Comparison of ENCODE assay signal across 12 cellular contexts in genomic region chr11:65554842-65555395, GRCh38. TPM values are rescaled to one million over a fixed set of nuclear protein-coding genes. Genes with fewer than 3 reads are reported as not detected.
A peak's percentile ranks its signal among the peaks of the same experiment; 100 is the strongest.
DNase-seq lines count a peak whose midpoint lies in the region; ATAC-seq and TF ChIP-seq lines count a peak whose summit lies in the region.
"Had no signal": no experiment of that assay in that cellular context is flagged by ENCODE, and none has a peak within 500 bp of the region (broad histone marks: within the 10 kb centered on the region; RNA-seq: fewer than 3 reads in every experiment).

No MANE protein-coding gene starts in this region.

- TF ChIP-seq POLR2A in sigmoid colon (IDR thresholded peaks at IDR 0.05): no peak

- CTCF ChIA-PET in CD8-positive, alpha-beta memory T cell (lab: Charles Lee): interaction anchor here (0.9 to 1.6 kb wide), 2 partner anchors 14 to 33 kb away, joined by 3 to 7 read pairs; no protein-coding TSS in a partner anchor
- CTCF ChIA-PET in PC-9 (lab: Charles Lee) (interaction anchor here (1.4 kb wide), 1 partner anchor 13 kb away, joined by 7 read pairs; no protein-coding TSS in a partner anchor), OCI-LY7 (lab: Charles Lee; ENCODE audit: unreplicated experiment) (no interaction called here)

- peaks cover 69% of the 10 kb centered on the region for H3F3A ChIP-seq in PC-9 (ENCODE audit: insufficient read depth, low read depth)

- no peaks in the 10 kb centered on the region for H3K9me3 Mint-ChIP-seq in CD8-positive, alpha-beta memory T cell

- peak overlapping the region; percentile 75 to 98 (median 88) for H3K27ac Mint-ChIP-seq in CD8-positive, alpha-beta memory T cell

- no peak for TF ChIP-seq EP300 in sigmoid colon (IDR thresholded peaks at IDR 0.05)

- no peaks in the 10 kb centered on the region for H3K9me2 ChIP-seq in PC-9 (ENCODE audit: insufficient read depth)
- no peaks in the 10 kb centered on the region for H3K9me2 ChIP-seq in OCI-LY7 (ENCODE audit: insufficient read depth, low read length)

- H3K79me2 ChIP-seq in PC-9 (ENCODE audit: low read depth): peaks cover 56% of the 10 kb centered on the region
- H3K79me2 ChIP-seq in OCI-LY7 (ENCODE audit: insufficient read depth, low read depth, low read length): no peaks in the 10 kb centered on the region

- peaks cover 0 to 2% of the 10 kb centered on the region in 2 donors for H3K27me3 Mint-ChIP-seq in CD8-positive, alpha-beta memory T cell

- no peaks in the 10 kb centered on the region for H3K36me3 ChIP-seq in CD8-positive, alpha-beta memory T cell (ENCODE audit: insufficient read depth, low read length)
- H3K36me3 ChIP-seq in PC-9 (ENCODE audit: low read depth): peaks cover 24% of the 10 kb centered on the region
- peaks cover 10% of the 10 kb centered on the region for H3K36me3 ChIP-seq in effector memory CD4-positive, alpha-beta T cell (ENCODE audit: control insufficient read depth, insufficient read depth, low read length)
- peaks cover 11 to 33% (median 16%) of the 10 kb centered on the region in 4 donors for H3K36me3 ChIP-seq in sigmoid colon
- no peaks in the 10 kb centered on the region for H3K36me3 ChIP-seq in OCI-LY7 (ENCODE audit: insufficient read depth, low read length)
- H3K36me3 ChIP-seq: cardiac muscle cell had no signal

- no peaks in the 10 kb centered on the region for H3K27me3 ChIP-seq in CD8-positive, alpha-beta memory T cell (ENCODE audit: insufficient read depth, low read length, poor library complexity, severe bottlenecking)
- H3K27me3 ChIP-seq in PC-9 (ENCODE audit: insufficient read depth, low read depth): no peaks in the 10 kb centered on the region
- no peaks in the 10 kb centered on the region for H3K27me3 ChIP-seq in effector memory CD4-positive, alpha-beta T cell (replicated peaks; ENCODE audit: control insufficient read depth, insufficient read depth, low read length, poor library complexity, severe bottlenecking)
- no peaks in the 10 kb centered on the region for H3K27me3 ChIP-seq in sigmoid colon
- H3K27me3 ChIP-seq: cardiac muscle cell had no signal

- peaks cover 0 to 11% (median 9%) of the 10 kb centered on the region in 3 donors for H3K36me3 Mint-ChIP-seq in CD8-positive, alpha-beta memory T cell

- WGBS in sigmoid colon, 2 donors: 80 to 86% methylated on average over 4 of the region's 4 CpGs

- H3K4me3 ChIP-seq in CD8-positive, alpha-beta memory T cell (ENCODE audit: low read length): no peak overlapping the region
- H3K4me3 ChIP-seq in PC-9 (peak overlapping the region; percentile 60; the same call in 1 of the 2 replicates), sigmoid colon (no peak overlapping the region), OCI-LY7 (ENCODE audit: low read depth, low read length, poor library complexity, severe bottlenecking) (no peak overlapping the region)
- H3K4me3 ChIP-seq in effector memory CD4-positive, alpha-beta T cell (ENCODE audit: insufficient read depth, low read depth, low read length, poor library complexity, severe bottlenecking): no peak overlapping the region
- H3K4me3 ChIP-seq: cardiac muscle cell had no signal

- peaks cover 69% of the 10 kb centered on the region for H3K4me1 ChIP-seq in CD8-positive, alpha-beta memory T cell (ENCODE audit: insufficient read depth, low read length)
- H3K4me1 ChIP-seq in PC-9 (replicated peaks; ENCODE audit: insufficient read depth) (peaks cover 57% of the 10 kb centered on the region), sigmoid colon (peaks cover 0 to 65% (median 52%) of the 10 kb centered on the region in 4 donors), OCI-LY7 (ENCODE audit: insufficient read depth, low read length, poor library complexity, severe bottlenecking) (peaks cover 34% of the 10 kb centered on the region)
- peaks cover 64% of the 10 kb centered on the region for H3K4me1 ChIP-seq in effector memory CD4-positive, alpha-beta T cell (ENCODE audit: control insufficient read depth, insufficient read depth, low read length, poor library complexity, severe bottlenecking)

- H3K27ac ChIP-seq in CD8-positive, alpha-beta memory T cell (ENCODE audit: low read depth, low read length): no peak overlapping the region
- H3K27ac ChIP-seq in PC-9 (peak overlapping the region; percentile 63), sigmoid colon (peak overlapping the region; percentile 96 to 99 (median 98)), OCI-LY7 (ENCODE audit: low read depth, low read length, poor library complexity, severe bottlenecking) (no peak overlapping the region)
- H3K27ac ChIP-seq in effector memory CD4-positive, alpha-beta T cell (ENCODE audit: insufficient read depth, low read length, poor library complexity, severe bottlenecking): peak overlapping the region; percentile 54
- H3K27ac ChIP-seq: cardiac muscle cell had no signal

- no peak for DNase-seq in CD8-positive, alpha-beta memory T cell
- DNase-seq in PC-9 (no peak), sigmoid colon (no peak), OCI-LY7 (ENCODE audit: low spot score) (no peak), GF-D8 (lab: John Stamatoyannopoulos, UW) (no peak)
- no peak for DNase-seq in effector memory CD4-positive, alpha-beta T cell
- DNase-seq: EL; foreskin melanocyte; NCI-H1105 treated with DMSO at 0.1 percent for 48 hours; stimulated activated CD4-positive, alpha-beta T cell treated with anti-CD3 and anti-CD28 coated beads, Interleukin-4, amount 100 ng/mL, for 4 hours had no signal

- peak overlapping the region; percentile 32 to 85 (median 64) for H3K4me3 Mint-ChIP-seq in CD8-positive, alpha-beta memory T cell

- no peaks in the 10 kb centered on the region for H3K9me3 ChIP-seq in CD8-positive, alpha-beta memory T cell (ENCODE audit: low read length)
- H3K9me3 ChIP-seq in PC-9 (ENCODE audit: insufficient read depth, low read depth): no peaks in the 10 kb centered on the region
- H3K9me3 ChIP-seq in effector memory CD4-positive, alpha-beta T cell (ENCODE audit: control insufficient read depth, low read length): no peaks in the 10 kb centered on the region
- H3K9me3 ChIP-seq in sigmoid colon: no peaks in the 10 kb centered on the region
- H3K9me3 ChIP-seq in OCI-LY7 (ENCODE audit: low read length): no peaks in the 10 kb centered on the region

- no peak for TF ChIP-seq CTCF in PC-9 (conservative IDR thresholded peaks at IDR 0.05)
- no peak for TF ChIP-seq CTCF in sigmoid colon (IDR thresholded peaks at IDR 0.05)
- TF ChIP-seq CTCF in OCI-LY7 (conservative IDR thresholded peaks at IDR 0.05; ENCODE audit: low read length): no peak

- intact Hi-C loops in PC-9 (cut with micrococcal nuclease; ENCODE audit: unreplicated experiment) (loop anchor here (1.0 to 5.0 kb wide), 5 partner anchors 14 to 457 kb away; partner anchors contain the start of genes C11orf68, CST6, DRAP1 and NEAT1), sigmoid colon (cut with DNase I) (no loop called here), OCI-LY7 (cut with micrococcal nuclease; ENCODE audit: unreplicated experiment) (no loop called here)

- H3K4me1 Mint-ChIP-seq in CD8-positive, alpha-beta memory T cell: peaks cover 50 to 68% (median 51%) of the 10 kb centered on the region in 3 donors

- ATAC-seq in HG03442 (IDR thresholded peaks at IDR 0.05; ENCODE audit: unreplicated experiment): no peak

- H2AFZ ChIP-seq in PC-9 (no peak overlapping the region), OCI-LY7 (ENCODE audit: low read length) (no peak overlapping the region)

- H3K4me2 ChIP-seq in PC-9 (peak overlapping the region; percentile 86), OCI-LY7 (ENCODE audit: low read length) (no peak overlapping the region)

- H4K20me1 ChIP-seq in PC-9 (ENCODE audit: insufficient read depth): peaks cover 12% of the 10 kb centered on the region
- H4K20me1 ChIP-seq in OCI-LY7 (ENCODE audit: insufficient read depth, low read length): no peaks in the 10 kb centered on the region

- BruUV-seq in PC-9 (replicated peaks; lab: Mats Ljungman, UMichigan): no TSS peak
- BruUV-seq in OCI-LY7 (replicated peaks; lab: Mats Ljungman, UMichigan): no TSS peak

- POLR2A ChIA-PET in CD8-positive, alpha-beta memory T cell (lab: Charles Lee): interaction anchor here (1.5 kb wide), 1 partner anchor 11 kb away, joined by 17 read pairs; no protein-coding TSS in a partner anchor
- POLR2A ChIA-PET in PC-9 (lab: Charles Lee; ENCODE audit: unreplicated experiment) (interaction anchor here (0.6 to 0.8 kb wide), 2 partner anchors 40 to 78 kb away, joined by 5 to 9 read pairs; no protein-coding TSS in a partner anchor), OCI-LY7 (lab: Charles Lee) (interaction anchor here (0.8 kb wide), 1 partner anchor 14 kb away, joined by 3 read pairs; no protein-coding TSS in a partner anchor)

RNA-seq across cellular contexts. Expression of gene LTBP3, which starts 3.2 kb away (rescaled TPM):
- total RNA-seq in CD8-positive, alpha-beta memory T cell: 10 to 100 TPM; 33.2 to 35.4 TPM
- polyA plus RNA-seq in CD8-positive, alpha-beta memory T cell: 17.9 TPM
- total RNA-seq in PC-9 (2021) (455 and 553 TPM in 2 replicates), sigmoid colon (100 to 1,000 TPM in 2 of 4 donors, 10 to 100 TPM in 2; 79.6 to 268 (median 117) TPM), OCI-LY7 (2022) (10.0 and 13.8 TPM in 2 replicates)
- polyA plus RNA-seq in sigmoid colon: 10 to 100 TPM in 1 of 3 donors, 1 to 10 TPM in 2; 3.9 to 34.0 (median 9.6) TPM
- 11.2 and 17.4 TPM in 2 replicates for total RNA-seq in OCI-LY7 (2014; rRNA removed; shearing (Covaris generic))

RNA-seq across cellular contexts. Expression of gene ZNRD2, which starts 15.4 kb away (rescaled TPM):
- 10 to 100 TPM; 69.6 to 77.9 TPM for total RNA-seq in CD8-positive, alpha-beta memory T cell
- polyA plus RNA-seq in CD8-positive, alpha-beta memory T cell: 81.4 TPM
- 51.4 and 53.5 TPM in 2 replicates for total RNA-seq in PC-9 (2021)
- 10 to 100 TPM; 24.9 to 61.0 (median 58.5) TPM for total RNA-seq in sigmoid colon
- 10 to 100 TPM; 30.7 to 52.6 (median 36.6) TPM for polyA plus RNA-seq in sigmoid colon
- total RNA-seq in OCI-LY7 (2014; rRNA removed; shearing (Covaris generic)): 37.7 and 60.4 TPM in 2 replicates
- total RNA-seq in OCI-LY7 (2022): 35.9 and 43.4 TPM in 2 replicates

RNA-seq across cellular contexts. Expression of gene FAM89B, which starts 17.4 kb away (rescaled TPM):
- 10 to 100 TPM; 30.8 to 34.1 TPM for total RNA-seq in CD8-positive, alpha-beta memory T cell
- 138 TPM for polyA plus RNA-seq in CD8-positive, alpha-beta memory T cell
- total RNA-seq in PC-9 (2021): 51.7 and 53.3 TPM in 2 replicates
- total RNA-seq in sigmoid colon: 10 to 100 TPM; 61.2 to 96.7 (median 91.6) TPM
- 10 to 100 TPM; 34.0 to 63.3 (median 38.4) TPM for polyA plus RNA-seq in sigmoid colon
- 16.1 and 26.4 TPM in 2 replicates for total RNA-seq in OCI-LY7 (2014; rRNA removed; shearing (Covaris generic))
- total RNA-seq in OCI-LY7 (2022): 17.9 and 25.3 TPM in 2 replicates

RNA-seq across cellular contexts. Expression of gene EHBP1L1, which starts 20.9 kb away (rescaled TPM):
- total RNA-seq in CD8-positive, alpha-beta memory T cell: 100 to 1,000 TPM in 1 of 2 experiments, 10 to 100 TPM in 1; 97.3 to 100 TPM
- polyA plus RNA-seq in CD8-positive, alpha-beta memory T cell: 25.1 TPM
- total RNA-seq in PC-9 (2021) (123 and 170 TPM in 2 replicates), sigmoid colon (100 to 1,000 TPM; 148 to 366 (median 194) TPM), OCI-LY7 (2022) (71.6 and 80.3 TPM in 2 replicates)
- polyA plus RNA-seq in sigmoid colon: 10 to 100 TPM; 31.2 to 71.2 (median 71.2) TPM
- total RNA-seq in OCI-LY7 (2014; rRNA removed; shearing (Covaris generic)): 59.6 and 59.7 TPM in 2 replicates

RNA-seq across cellular contexts. Expression of gene SCYL1, which starts 30.0 kb away (rescaled TPM):
- total RNA-seq in CD8-positive, alpha-beta memory T cell: 10 to 100 TPM; 85.1 to 88.5 TPM
- 42.1 TPM for polyA plus RNA-seq in CD8-positive, alpha-beta memory T cell
- 106 and 135 TPM in 2 replicates for total RNA-seq in PC-9 (2021)
- total RNA-seq in sigmoid colon: 100 to 1,000 TPM in 1 of 4 donors, 10 to 100 TPM in 3; 67.1 to 100 (median 77.7) TPM
- 10 to 100 TPM; 57.3 to 66.1 (median 61.7) TPM for polyA plus RNA-seq in sigmoid colon
- total RNA-seq in OCI-LY7 (2014; rRNA removed; shearing (Covaris generic)): 43.2 and 56.8 TPM in 2 replicates
- total RNA-seq in OCI-LY7 (2022): 62.9 and 70.0 TPM in 2 replicates

Comparison
In these comparisons a context has a peak if more than half of its experiments do, and no peak if none do; other contexts are left out.
1. H3K27ac ChIP-seq: peak in PC-9 (single experiment), effector memory CD4-positive, alpha-beta T cell (single experiment) and sigmoid colon (4 of 4); none in CD8-positive, alpha-beta memory T cell (single experiment) and OCI-LY7 (single experiment).